20 cellular contexts compared by ENCODE assay signal in the genomic region with DNA sequence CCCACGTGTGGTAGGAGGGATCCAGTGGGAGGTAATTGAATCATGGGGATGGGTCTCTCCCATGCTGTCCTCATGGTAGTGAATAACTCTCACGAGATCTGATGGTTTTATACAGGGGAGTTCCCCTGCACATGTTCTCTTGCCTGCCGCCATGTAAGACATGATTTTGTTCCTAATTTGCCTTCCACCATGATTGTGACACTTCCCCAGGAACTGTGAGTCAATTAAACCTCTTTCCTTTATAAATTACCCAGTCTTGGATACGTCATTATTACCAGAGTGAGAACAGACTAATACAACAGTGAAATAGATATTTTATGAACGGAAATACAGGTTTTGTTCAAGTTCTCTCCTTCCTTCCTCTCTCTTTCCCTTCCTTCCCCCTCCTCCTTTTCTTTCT. TPM values are rescaled to one million over a fixed set of nuclear protein-coding genes. Genes with fewer than 3 reads are reported as not detected.
"Had no signal": no experiment of that assay in that cellular context is flagged by ENCODE, and none has a peak within 500 bp of the region (broad histone marks: within the 10 kb centered on the region; RNA-seq: fewer than 3 reads in every experiment).

No MANE protein-coding gene starts in this region.

- H3K4me1 ChIP-seq: pancreas, right lobe of liver had no signal

- H3K4me1 Mint-ChIP-seq: activated naive CD4-positive, alpha-beta T cell treated with anti-CD3 and anti-CD28 coated beads, Interleukin-2, amount 10 ng/mL, durations not matched to agents 7 days and 5 days; activated naive CD8-positive, alpha-beta T cell treated with anti-CD3 and anti-CD28 coated beads, Interleukin-2, amount 50 U/mL, for 24 hours; stimulated activated naive B cell treated with anti-CD40 and anti-IgM and Interleukin-4, amounts not matched to agents 10 μg/mL and 1 μg/mL and 100 μg/mL, for 72 hours; T-cell had no signal

- H3K27ac Mint-ChIP-seq: activated B cell treated with CpG ODN at 0.5 μM for 24 hours; activated CD8-positive, alpha-beta T cell treated with anti-CD3 and anti-CD28 coated beads for 36 hours; activated naive CD4-positive, alpha-beta T cell treated with anti-CD3 and anti-CD28 coated beads, Interleukin-2, amount 10 ng/mL, durations not matched to agents 7 days and 5 days; activated naive CD8-positive, alpha-beta T cell treated with anti-CD3 and anti-CD28 coated beads, Interleukin-2, amount 50 U/mL, for 24 hours; activated T-helper 2 cell treated with anti-CD3 and anti-CD28 coated beads, Interferon-gamma antibody, Interleukin-2, Interleukin-4, amounts not matched to agents 10 μg/mL and 5 μg/mL and 100 μg/mL, durations not matched to agents 14 hours and 24 hours and 36 hours; naive thymus-derived CD8-positive, alpha-beta T cell; stimulated activated naive B cell treated with anti-CD40 and anti-IgM and Interleukin-4, amounts not matched to agents 10 μg/mL and 1 μg/mL and 100 μg/mL, for 72 hours; T-cell had no signal

- H3K27me3 ChIP-seq: dorsolateral prefrontal cortex, pancreas, right lobe of liver, thyroid gland, vagina had no signal

- FAIRE-seq: pancreas had no signal

- H3K9me3 Mint-ChIP-seq: activated CD8-positive, alpha-beta T cell treated with anti-CD3 and anti-CD28 coated beads for 36 hours had no signal

- H3K9me3 ChIP-seq: pancreas, right lobe of liver, thyroid gland, vagina had no signal

- H3K27me3 Mint-ChIP-seq: activated CD8-positive, alpha-beta T cell treated with anti-CD3 and anti-CD28 coated beads for 36 hours; activated naive CD4-positive, alpha-beta T cell treated with anti-CD3 and anti-CD28 coated beads, Interleukin-2, amount 10 ng/mL, durations not matched to agents 7 days and 5 days; activated naive CD8-positive, alpha-beta T cell treated with anti-CD3 and anti-CD28 coated beads, Interleukin-2, amount 50 U/mL, for 24 hours; stimulated activated naive B cell treated with anti-CD40 and anti-IgM and Interleukin-4, amounts not matched to agents 10 μg/mL and 1 μg/mL and 100 μg/mL, for 72 hours had no signal

- H3K36me3 Mint-ChIP-seq: activated naive CD4-positive, alpha-beta T cell treated with anti-CD3 and anti-CD28 coated beads, Interleukin-2, amount 10 ng/mL, durations not matched to agents 7 days and 5 days had no signal

- H3K4me3 ChIP-seq: dorsolateral prefrontal cortex, pancreas, right lobe of liver, thyroid gland, vagina had no signal

- DNase-seq: activated B cell treated with CpG ODN at 0.5 μM for 24 hours; activated CD4-positive, alpha-beta T cell treated with anti-CD3 and anti-CD28 coated beads for 4 hours; activated CD8-positive, alpha-beta T cell treated with anti-CD3 and anti-CD28 coated beads for 36 hours; activated naive CD4-positive, alpha-beta T cell treated with anti-CD3 and anti-CD28 coated beads, Interleukin-2, amount 10 ng/mL, durations not matched to agents 7 days and 5 days; activated naive CD8-positive, alpha-beta T cell treated with anti-CD3 and anti-CD28 coated beads, Interleukin-2, amount 50 U/mL, for 24 hours; activated T-cell treated with anti-CD3 and anti-CD28 coated beads, Interleukin-2, amount 50 U/mL, for 1 hour; anterior cingulate cortex; dorsolateral prefrontal cortex; foreskin melanocyte; mesendoderm; naive thymus-derived CD8-positive, alpha-beta T cell; pancreas; right lobe of liver; stimulated activated CD4-positive, alpha-beta T cell treated with anti-CD3 and anti-CD28 coated beads, Interleukin-4, amount 100 ng/mL, for 24 hours; stimulated activated naive B cell treated with anti-CD40 and anti-IgM and Interleukin-4, amounts not matched to agents 10 μg/mL and 1 μg/mL and 100 μg/mL, for 72 hours; T-cell; T-helper 9 cell; thyroid gland had no signal

- H3K36me3 ChIP-seq: pancreas, right lobe of liver, thyroid gland, vagina had no signal

- H3K4me3 Mint-ChIP-seq: activated B cell treated with CpG ODN at 0.5 μM for 24 hours; activated CD8-positive, alpha-beta T cell treated with anti-CD3 and anti-CD28 coated beads for 36 hours; activated naive CD4-positive, alpha-beta T cell treated with anti-CD3 and anti-CD28 coated beads, Interleukin-2, amount 10 ng/mL, durations not matched to agents 7 days and 5 days; activated naive CD8-positive, alpha-beta T cell treated with anti-CD3 and anti-CD28 coated beads, Interleukin-2, amount 50 U/mL, for 24 hours; naive thymus-derived CD8-positive, alpha-beta T cell; stimulated activated naive B cell treated with anti-CD40 and anti-IgM and Interleukin-4, amounts not matched to agents 10 μg/mL and 1 μg/mL and 100 μg/mL, for 72 hours; T-cell had no signal

- H3K27ac ChIP-seq: dorsolateral prefrontal cortex, pancreas, right lobe of liver, thyroid gland, vagina had no signal

RNA-seq across cellular contexts. Expression of a gene that starts 15.8 kb away (rescaled TPM):
- total RNA-seq: naive thymus-derived CD8-positive, alpha-beta T cell had no signal
